ENCODE assay signal across 3 cellular contexts in genomic region chr4:91340843-91341242, GRCh38.
"Had no signal": no experiment of that assay in that cellular context is flagged by ENCODE, and none has a peak within 500 bp of the region (broad histone marks: within the 10 kb centered on the region; RNA-seq: fewer than 3 reads in every experiment).

No MANE protein-coding gene starts in this region.

- H3K4me3 ChIP-seq: GM12878 had no signal

- DNase-seq: GDM1, GF-D8 had no signal
